In genomic region chr17:36524428-36524876, GRCh38 we compare ENCODE assay signal across 17 cellular contexts. TPM values are rescaled to one million over a fixed set of nuclear protein-coding genes. Genes with fewer than 3 reads are reported as not detected.
DNase-seq lines count a peak whose midpoint lies in the region; ATAC-seq and FAIRE-seq lines count a peak whose summit lies in the region.
"Had no signal": no experiment of that assay in that cellular context is flagged by ENCODE, and none has a peak within 500 bp of the region (broad histone marks: within the 10 kb centered on the region; RNA-seq: fewer than 3 reads in every experiment).

No MANE protein-coding gene starts in this region.

- H3K4me1 ChIP-seq in small intestine (ENCODE audit: control insufficient read depth in 2 of 2, insufficient read depth in 1 of 2, low read depth in 1 of 2, low read length in 1 of 2) = no peaks in the 10 kb centered on the region

- no peak for FAIRE-seq in small intestine (lab: Jason Lieb, UNC)
- FAIRE-seq: GM12891 had no signal

- peaks cover 29% of the 10 kb centered on the region for H3K4me1 Mint-ChIP-seq in activated naive CD4-positive, alpha-beta T cell treated with anti-CD3 and anti-CD28 coated beads for 36 hours (ENCODE audit: low read depth)

- H3K27ac ChIP-seq in small intestine (ENCODE audit: low read depth in 1 of 2, low read length in 1 of 2) = no peak overlapping the region
- H3K27ac ChIP-seq: cardiac muscle cell, gastrocnemius medialis had no signal

- no peaks in the 10 kb centered on the region for H3K27me3 ChIP-seq in small intestine (ENCODE audit: control insufficient read depth in 2 of 2, insufficient read depth in 2 of 2, low read length in 2 of 2)
- H3K27me3 ChIP-seq: cardiac muscle cell, gastrocnemius medialis had no signal

- no peaks in the 10 kb centered on the region for H3K27me3 Mint-ChIP-seq in activated naive CD4-positive, alpha-beta T cell treated with anti-CD3 and anti-CD28 coated beads for 36 hours (ENCODE audit: low read depth)

- H3K9me3 ChIP-seq in small intestine (ENCODE audit: control insufficient read depth, low read depth) = no peaks in the 10 kb centered on the region
- H3K9me3 ChIP-seq: gastrocnemius medialis had no signal

- no peak overlapping the region for H3K4me3 ChIP-seq in small intestine (ENCODE audit: low read depth in 1 of 2, low read length in 2 of 2)
- H3K4me3 ChIP-seq: cardiac muscle cell, gastrocnemius medialis had no signal

- peaks cover 16% of the 10 kb centered on the region in 2 donors for H3K36me3 ChIP-seq in small intestine (ENCODE audit: control insufficient read depth in 2 of 2, insufficient read depth in 2 of 2, low read length in 2 of 2)

- 83 to 92% (median 91%) methylated on average over 4 of the region's 4 CpGs for WGBS in small intestine, 3 donors

- peak overlapping the region; percentile 15 for H3K27ac Mint-ChIP-seq in activated naive CD4-positive, alpha-beta T cell treated with anti-CD3 and anti-CD28 coated beads for 36 hours
- peak overlapping the region in 1 of 2 donors; percentile 73 for H3K27ac Mint-ChIP-seq in activated naive CD4-positive, alpha-beta T cell treated with anti-CD3 and anti-CD28 coated beads, Interleukin-2, amount 50 U/mL, for 72 hours

- DNase-seq in activated naive CD4-positive, alpha-beta T cell treated with anti-CD3 and anti-CD28 coated beads for 36 hours = peak; percentile 31
- DNase-seq in activated naive CD4-positive, alpha-beta T cell (lab: John Stamatoyannopoulos, UW) = no peak
- DNase-seq in M059J (ENCODE audit: low read depth) = peak; percentile 72
- no peak for DNase-seq in activated naive CD4-positive, alpha-beta T cell treated with anti-CD3 and anti-CD28 coated beads, Interleukin-2, amount 50 U/mL, for 72 hours (ENCODE audit: low spot score in 2 of 2)
- peak; percentile 26 for DNase-seq in small intestine
- DNase-seq in NOMO-1 treated with dmso at 0.1 percent for 144 hours (lab: John Stamatoyannopoulos, UW; ENCODE audit: unreplicated experiment) = no peak
- no peak for DNase-seq in NAMALWA (ENCODE audit: low spot score)
- DNase-seq: DMS79 treated with DMSO at 0.1 percent for 48 hours; effector memory CD4-positive, alpha-beta T cell; gastrocnemius medialis; KG1; NCI-H1694 treated with DMSO at 0.1 percent for 48 hours; NCI-H524; Right ventricle myocardium superior had no signal

- CTCF ChIA-PET in activated naive CD4-positive, alpha-beta T cell treated with anti-CD3 and anti-CD28 coated beads for 36 hours (lab: Charles Lee) = interaction anchor here (0.6 to 0.9 kb wide), 2 partner anchors 28 to 551 kb away, joined by 3 read pairs; no protein-coding TSS in a partner anchor

- ATAC-seq in activated naive CD4-positive, alpha-beta T cell treated with anti-CD3 and anti-CD28 coated beads, Interleukin-2, amount 50 U/mL, for 72 hours = peak; percentile 93 to 94
- ATAC-seq in GM21723 (IDR thresholded peaks at IDR 0.05; ENCODE audit: unreplicated experiment) = no peak
- ATAC-seq: gastrocnemius medialis had no signal

- H3K36me3 Mint-ChIP-seq in activated naive CD4-positive, alpha-beta T cell treated with anti-CD3 and anti-CD28 coated beads for 36 hours (ENCODE audit: low read depth) = peaks cover 66% of the 10 kb centered on the region
- H3K36me3 Mint-ChIP-seq in activated naive CD4-positive, alpha-beta T cell treated with anti-CD3 and anti-CD28 coated beads, Interleukin-2, amount 50 U/mL, for 72 hours = peaks cover 33 to 46% of the 10 kb centered on the region in 2 donors

- intact Hi-C loops in activated naive CD4-positive, alpha-beta T cell treated with anti-CD3 and anti-CD28 coated beads for 36 hours (cut with micrococcal nuclease) = loop anchor here (1.0 kb wide), 1 partner anchor 10 kb away; the partner anchor contains the start of genes MYO19 and PIGW

- H3K4me3 Mint-ChIP-seq in activated naive CD4-positive, alpha-beta T cell treated with anti-CD3 and anti-CD28 coated beads for 36 hours = no peak overlapping the region

- no peaks in the 10 kb centered on the region for H3K9me3 Mint-ChIP-seq in activated naive CD4-positive, alpha-beta T cell treated with anti-CD3 and anti-CD28 coated beads for 36 hours
- H3K9me3 Mint-ChIP-seq in activated naive CD4-positive, alpha-beta T cell treated with anti-CD3 and anti-CD28 coated beads, Interleukin-2, amount 50 U/mL, for 72 hours = peaks cover 3 to 4% of the 10 kb centered on the region in 2 donors

RNA-seq across cellular contexts. Expression of gene MYO19, which starts 10.2 kb away (rescaled TPM):
- 100 to 1,000 TPM in 1 of 2 experiments, 10 to 100 TPM in 1; 99.6 to 107 TPM for total RNA-seq in activated naive CD4-positive, alpha-beta T cell treated with anti-CD3 and anti-CD28 coated beads for 36 hours
- total RNA-seq in M059J (2014; rRNA removed; shearing (Covaris generic)) = 47.0 and 57.9 TPM in 2 replicates
- total RNA-seq in activated naive CD4-positive, alpha-beta T cell treated with anti-CD3 and anti-CD28 coated beads, Interleukin-2, amount 50 U/mL, for 72 hours = 100 to 1,000 TPM; 153 to 170 TPM
- polyA plus RNA-seq in small intestine = 10 to 100 TPM; 35.9 to 54.8 (median 43.6) TPM

RNA-seq across cellular contexts. Expression of gene PIGW, which starts 10.3 kb away (rescaled TPM):
- 10 to 100 TPM; 10.6 to 11.3 TPM for total RNA-seq in activated naive CD4-positive, alpha-beta T cell treated with anti-CD3 and anti-CD28 coated beads for 36 hours
- 8.3 and 10.8 TPM in 2 replicates for total RNA-seq in M059J (2014; rRNA removed; shearing (Covaris generic))
- 10 to 100 TPM in 1 of 2 donors, 1 to 10 TPM in 1; 7.7 to 11.6 TPM for total RNA-seq in activated naive CD4-positive, alpha-beta T cell treated with anti-CD3 and anti-CD28 coated beads, Interleukin-2, amount 50 U/mL, for 72 hours
- polyA plus RNA-seq in small intestine = 1 to 10 TPM; 2.5 to 9.0 (median 3.2) TPM

RNA-seq across cellular contexts. Expression of gene GGNBP2, which starts 20.3 kb away (rescaled TPM):
- 10 to 100 TPM; 96.2 to 99.9 TPM for total RNA-seq in activated naive CD4-positive, alpha-beta T cell treated with anti-CD3 and anti-CD28 coated beads for 36 hours
- total RNA-seq in M059J (2014; rRNA removed; shearing (Covaris generic)) = 48.5 and 58.9 TPM in 2 replicates
- total RNA-seq in activated naive CD4-positive, alpha-beta T cell treated with anti-CD3 and anti-CD28 coated beads, Interleukin-2, amount 50 U/mL, for 72 hours = 100 to 1,000 TPM in 1 of 2 donors, 10 to 100 TPM in 1; 97.7 to 151 TPM
- 10 to 100 TPM; 40.1 to 64.9 (median 64.0) TPM for polyA plus RNA-seq in small intestine

RNA-seq across cellular contexts. Expression of gene ZNHIT3, which starts 38.0 kb away (rescaled TPM):
- total RNA-seq in activated naive CD4-positive, alpha-beta T cell treated with anti-CD3 and anti-CD28 coated beads for 36 hours = 10 to 100 TPM; 39.0 to 43.7 TPM
- total RNA-seq in M059J (2014; rRNA removed; shearing (Covaris generic)) = 57.2 and 59.0 TPM in 2 replicates
- 10 to 100 TPM; 47.4 to 62.3 TPM for total RNA-seq in activated naive CD4-positive, alpha-beta T cell treated with anti-CD3 and anti-CD28 coated beads, Interleukin-2, amount 50 U/mL, for 72 hours
- 10 to 100 TPM; 41.8 to 51.0 (median 46.5) TPM for polyA plus RNA-seq in small intestine

Comparison
In these comparisons a context has a peak if more than half of its experiments do, and no peak if none do; other contexts are left out.
1. DNase-seq: peak in activated naive CD4-positive, alpha-beta T cell treated with anti-CD3 and anti-CD28 coated beads for 36 hours (single experiment), M059J (single experiment) and small intestine (single experiment); none in activated naive CD4-positive, alpha-beta T cell (0 of 4), activated naive CD4-positive, alpha-beta T cell treated with anti-CD3 and anti-CD28 coated beads, Interleukin-2, amount 50 U/mL, for 72 hours (0 of 2), NOMO-1 treated with dmso at 0.1 percent for 144 hours (single experiment) and NAMALWA (single experiment).